ENCODE assay signal across 26 cellular contexts in genomic region chr12:132365226-132365625, GRCh38. TPM values are rescaled to one million over a fixed set of nuclear protein-coding genes. Genes with fewer than 3 reads are reported as not detected.
"Had no signal": no experiment of that assay in that cellular context is flagged by ENCODE, and none has a peak within 500 bp of the region (broad histone marks: within the 10 kb centered on the region; RNA-seq: fewer than 3 reads in every experiment).

No MANE protein-coding gene starts in this region.

- FAIRE-seq: endothelial cell of umbilical vein, islet of Langerhans, urothelium cell line had no signal

- H3K4me3 ChIP-seq: coronary artery, esophagus muscularis mucosa, gastroesophageal sphincter, heart right ventricle, left ventricle myocardium inferior, lung, mucosa of descending colon, psoas muscle, sigmoid colon, thoracic aorta, tibial nerve, upper lobe of left lung had no signal

- H3K9me3 ChIP-seq: mucosa of descending colon, psoas muscle, sigmoid colon, thoracic aorta, upper lobe of left lung had no signal

- DNase-seq: dermis blood vessel endothelial cell; effector memory CD4-positive, alpha-beta T cell; foreskin keratinocyte; heart right ventricle; hippocampal formation; kidney glomerular epithelial cell; left colon; left ventricle myocardium inferior; mucosa of descending colon; naive B cell; psoas muscle; sigmoid colon; stimulated activated CD4-positive, alpha-beta T cell treated with anti-CD3 and anti-CD28 coated beads, Interleukin-2, amount 100 ng/mL, for 48 hours; stimulated activated naive B cell treated with anti-CD40 and anti-IgM and Interleukin-4, amounts not matched to agents 10 μg/mL and 1 μg/mL and 100 μg/mL, for 72 hours; upper lobe of left lung had no signal

- H3K4me1 ChIP-seq: esophagus muscularis mucosa, foreskin keratinocyte, gastroesophageal sphincter, heart right ventricle, left ventricle myocardium inferior, psoas muscle, sigmoid colon, upper lobe of left lung had no signal

- H3K36me3 ChIP-seq: esophagus muscularis mucosa, gastroesophageal sphincter, heart right ventricle, left ventricle myocardium inferior, sigmoid colon, thoracic aorta, tibial nerve, upper lobe of left lung had no signal

- H3K27ac ChIP-seq: coronary artery, esophagus muscularis mucosa, foreskin keratinocyte, gastroesophageal sphincter, heart right ventricle, left ventricle myocardium inferior, psoas muscle, sigmoid colon, thoracic aorta, tibial nerve, upper lobe of left lung had no signal

RNA-seq across cellular contexts. Expression of gene GALNT9, which starts 35.8 kb away (rescaled TPM):
- total RNA-seq: epithelial cell of proximal tubule; foreskin keratinocyte; left ventricle myocardium inferior; natural killer cell treated with Interleukin-12 subunit alpha and Interleukin-12 subunit beta and Interleukin-15 and Interleukin-18, amount 100 ng/mL, for 72 hours; psoas muscle had no signal
- polyA plus RNA-seq: foreskin keratinocyte had no signal
